In the genomic region with DNA sequence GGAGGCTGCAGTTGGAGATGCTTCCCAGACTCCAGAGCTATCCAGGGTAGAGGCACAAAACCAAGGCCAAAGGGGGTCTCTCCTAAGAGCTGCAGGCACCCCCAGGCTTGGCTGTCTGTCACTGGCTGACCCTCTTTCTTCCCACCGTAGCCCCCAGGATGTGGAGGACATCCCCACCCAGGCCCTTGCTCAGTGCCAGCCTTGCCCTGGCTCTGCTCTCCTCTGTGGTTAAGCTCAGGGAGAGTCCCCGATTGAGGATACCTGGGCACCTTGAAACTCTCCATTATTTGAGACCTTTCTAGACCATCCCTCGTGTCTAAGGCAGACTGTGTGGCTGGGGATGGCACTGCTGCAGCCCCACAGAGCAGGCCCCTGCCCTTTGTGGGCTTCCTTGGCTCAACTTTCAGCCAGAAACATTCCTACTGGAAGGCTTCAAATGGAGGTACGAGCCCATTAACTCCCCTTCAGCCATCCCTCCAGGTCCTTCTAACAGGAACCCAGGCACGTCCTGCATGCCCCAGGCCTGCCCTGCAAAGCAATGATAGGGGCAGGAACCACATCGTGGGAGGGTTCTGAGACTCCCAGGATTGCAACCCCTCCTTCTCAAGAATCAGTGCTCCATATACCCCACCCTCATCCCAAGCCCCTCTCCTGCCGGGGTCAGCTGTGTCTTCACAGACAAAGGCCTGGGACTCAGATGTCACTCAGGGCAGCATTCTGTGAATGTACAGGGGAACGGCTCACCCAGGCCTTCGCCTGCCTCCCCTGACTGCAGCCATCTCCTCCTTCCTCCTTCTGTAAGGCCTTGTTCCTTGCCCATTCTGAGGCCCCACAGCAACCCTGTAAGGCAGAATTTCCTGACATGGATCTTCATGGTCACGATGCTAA, we compare ENCODE assay signal across 25 cellular contexts.
"Had no signal": no experiment of that assay in that cellular context is flagged by ENCODE, and none has a peak within 500 bp of the region (broad histone marks: within the 10 kb centered on the region; RNA-seq: fewer than 3 reads in every experiment).

No MANE protein-coding gene starts in this region.

- ATAC-seq: mucosa of descending colon; naive thymus-derived CD4-positive, alpha-beta T cell; natural killer cell treated with Interleukin-12 subunit alpha and Interleukin-12 subunit beta and Interleukin-15 and Interleukin-18, amount 100 ng/mL, for 72 hours; pancreas; right cardiac atrium; sciatic nerve; stimulated activated effector memory CD8-positive, alpha-beta T cell treated with anti-CD3 and anti-CD28 coated beads, Interleukin-12 subunit alpha, Interleukin-12 subunit beta, amount 100 ng/mL, for 72 hours; upper lobe of right lung had no signal

- H3K27me3 ChIP-seq: pancreas, spleen, suprapubic skin, tibial artery, upper lobe of right lung had no signal

- H3K27ac ChIP-seq: left ventricle myocardium inferior, pancreas, prostate gland, spleen, suprapubic skin, thoracic aorta, tibial artery, upper lobe of right lung had no signal

- H3K36me3 ChIP-seq: left ventricle myocardium inferior, pancreas, prostate gland, spleen, suprapubic skin, thoracic aorta, upper lobe of right lung had no signal

- DNase-seq: hypothalamus; immature natural killer cell; left ventricle myocardium inferior; mesendoderm; midbrain; mucosa of descending colon; naive thymus-derived CD4-positive, alpha-beta T cell; nucleus accumbens; pancreas; retina; right cardiac atrium; small intestine; spleen; stimulated activated CD4-positive, alpha-beta T cell treated with anti-CD3 and anti-CD28 coated beads, Interleukin-4, amount 100 ng/mL, for 24 hours; stimulated activated naive CD4-positive, alpha-beta T cell; trophoblast cell; upper lobe of right lung had no signal

- H3K4me1 ChIP-seq: pancreas, prostate gland, spleen, suprapubic skin, tibial artery, upper lobe of right lung had no signal

- H3K4me3 ChIP-seq: left ventricle myocardium inferior, lung, mucosa of descending colon, pancreas, prostate gland, spleen, suprapubic skin, thoracic aorta, tibial artery, upper lobe of right lung had no signal

- H3K9me3 ChIP-seq: left ventricle myocardium inferior, mucosa of descending colon, pancreas, prostate gland, spleen, suprapubic skin, thoracic aorta, tibial artery, upper lobe of right lung had no signal
